1 cellular context compared by ENCODE assay signal in genomic region chr1:54413732-54414131, GRCh38.
TF ChIP-seq lines count a peak whose summit lies in the region.

No MANE protein-coding gene starts in this region.

TF ChIP-seq in endothelial cell of umbilical vein, 7 proteins besides CTCF, POLR2A, EP300 and RAD21:
- no peak for TF ChIP-seq EZH2 (IDR thresholded peaks at IDR 0.05; ENCODE audit: borderline replicate concordance, low read depth, low read length, severe bottlenecking)
- no peak for TF ChIP-seq JUN (IDR thresholded peaks at IDR 0.05; ENCODE audit: borderline replicate concordance, insufficient read depth, insufficient read length, low read depth)
- no peak for TF ChIP-seq MAX (IDR thresholded peaks at IDR 0.05; ENCODE audit: insufficient read depth, insufficient read length)
- TF ChIP-seq POLR2AphosphoS5 (IDR thresholded peaks at IDR 0.05; ENCODE audit: insufficient read depth, low read depth, low read length): no peak
- TF ChIP-seq GATA2 (IDR thresholded peaks at IDR 0.05; ENCODE audit: insufficient read depth, insufficient read length, low read depth, low read length): no peak
- no peak for TF ChIP-seq FOS (IDR thresholded peaks at IDR 0.05; ENCODE audit: borderline replicate concordance, insufficient read depth, low read length)
- TF ChIP-seq MYC (IDR thresholded peaks at IDR 0.05; ENCODE audit: low read depth, low read length): no peak
